ENCODE assay signal across 1 cellular context in the genomic region with DNA sequence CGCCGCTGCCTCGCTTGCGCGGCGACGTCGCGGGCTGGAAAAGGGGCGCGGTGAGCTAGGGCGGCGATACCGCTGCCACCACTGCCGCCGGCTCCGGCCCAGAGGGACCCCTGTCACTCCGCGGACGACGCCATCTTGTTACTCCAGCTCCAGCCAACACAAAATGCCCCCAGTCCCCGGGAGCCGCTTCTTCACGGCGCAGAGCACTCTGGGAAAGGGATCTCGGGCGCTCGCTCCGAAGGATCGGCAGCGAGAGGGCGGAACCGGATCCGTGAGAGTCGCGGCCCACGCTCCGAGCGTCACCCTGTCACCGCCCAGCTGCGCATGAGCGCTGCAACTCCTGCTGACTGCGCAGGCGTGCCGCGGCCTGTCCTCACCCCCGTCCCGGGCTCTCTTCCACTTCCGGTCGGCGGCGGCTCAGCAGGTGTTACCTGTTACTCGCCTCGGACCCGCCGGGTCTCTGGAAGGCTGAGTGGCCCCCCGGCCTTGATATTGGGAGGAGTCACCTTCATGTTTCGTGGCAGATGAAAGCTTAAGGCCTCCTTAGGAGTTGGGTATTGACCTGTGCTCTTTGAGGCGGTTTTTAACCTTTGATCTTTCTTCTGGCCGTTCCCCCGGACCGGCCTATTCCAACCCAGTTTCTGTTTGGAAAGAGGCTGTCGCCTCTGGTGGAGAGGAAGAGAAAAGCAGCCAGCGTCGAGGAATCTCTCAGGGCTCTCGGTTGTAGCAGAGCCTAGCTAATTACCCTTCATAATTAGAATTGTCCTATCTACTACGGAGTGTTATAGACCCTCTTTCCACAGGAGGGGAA.
TF ChIP-seq lines count a peak whose summit lies in the region.

CSNK1A1 (minus strand) TSS at position 213 of the 811 bp plus-strand sequence. CDS start 475 bp downstream, outside the sequence.

TF ChIP-seq in H1, 55 proteins besides CTCF, POLR2A, EP300 and RAD21:
- TF ChIP-seq BCL11A (IDR thresholded peaks at IDR 0.05; ENCODE audit: low read depth in 2 of 2, low read length in 2 of 2) = no peak
- peak; percentile 94 for TF ChIP-seq TAF1 (IDR thresholded peaks at IDR 0.05; ENCODE audit: low read depth, low read length)
- no peak for TF ChIP-seq RXRA (IDR thresholded peaks at IDR 0.05; ENCODE audit: insufficient read depth, low read depth, low read length)
- TF ChIP-seq, protein P1, sequence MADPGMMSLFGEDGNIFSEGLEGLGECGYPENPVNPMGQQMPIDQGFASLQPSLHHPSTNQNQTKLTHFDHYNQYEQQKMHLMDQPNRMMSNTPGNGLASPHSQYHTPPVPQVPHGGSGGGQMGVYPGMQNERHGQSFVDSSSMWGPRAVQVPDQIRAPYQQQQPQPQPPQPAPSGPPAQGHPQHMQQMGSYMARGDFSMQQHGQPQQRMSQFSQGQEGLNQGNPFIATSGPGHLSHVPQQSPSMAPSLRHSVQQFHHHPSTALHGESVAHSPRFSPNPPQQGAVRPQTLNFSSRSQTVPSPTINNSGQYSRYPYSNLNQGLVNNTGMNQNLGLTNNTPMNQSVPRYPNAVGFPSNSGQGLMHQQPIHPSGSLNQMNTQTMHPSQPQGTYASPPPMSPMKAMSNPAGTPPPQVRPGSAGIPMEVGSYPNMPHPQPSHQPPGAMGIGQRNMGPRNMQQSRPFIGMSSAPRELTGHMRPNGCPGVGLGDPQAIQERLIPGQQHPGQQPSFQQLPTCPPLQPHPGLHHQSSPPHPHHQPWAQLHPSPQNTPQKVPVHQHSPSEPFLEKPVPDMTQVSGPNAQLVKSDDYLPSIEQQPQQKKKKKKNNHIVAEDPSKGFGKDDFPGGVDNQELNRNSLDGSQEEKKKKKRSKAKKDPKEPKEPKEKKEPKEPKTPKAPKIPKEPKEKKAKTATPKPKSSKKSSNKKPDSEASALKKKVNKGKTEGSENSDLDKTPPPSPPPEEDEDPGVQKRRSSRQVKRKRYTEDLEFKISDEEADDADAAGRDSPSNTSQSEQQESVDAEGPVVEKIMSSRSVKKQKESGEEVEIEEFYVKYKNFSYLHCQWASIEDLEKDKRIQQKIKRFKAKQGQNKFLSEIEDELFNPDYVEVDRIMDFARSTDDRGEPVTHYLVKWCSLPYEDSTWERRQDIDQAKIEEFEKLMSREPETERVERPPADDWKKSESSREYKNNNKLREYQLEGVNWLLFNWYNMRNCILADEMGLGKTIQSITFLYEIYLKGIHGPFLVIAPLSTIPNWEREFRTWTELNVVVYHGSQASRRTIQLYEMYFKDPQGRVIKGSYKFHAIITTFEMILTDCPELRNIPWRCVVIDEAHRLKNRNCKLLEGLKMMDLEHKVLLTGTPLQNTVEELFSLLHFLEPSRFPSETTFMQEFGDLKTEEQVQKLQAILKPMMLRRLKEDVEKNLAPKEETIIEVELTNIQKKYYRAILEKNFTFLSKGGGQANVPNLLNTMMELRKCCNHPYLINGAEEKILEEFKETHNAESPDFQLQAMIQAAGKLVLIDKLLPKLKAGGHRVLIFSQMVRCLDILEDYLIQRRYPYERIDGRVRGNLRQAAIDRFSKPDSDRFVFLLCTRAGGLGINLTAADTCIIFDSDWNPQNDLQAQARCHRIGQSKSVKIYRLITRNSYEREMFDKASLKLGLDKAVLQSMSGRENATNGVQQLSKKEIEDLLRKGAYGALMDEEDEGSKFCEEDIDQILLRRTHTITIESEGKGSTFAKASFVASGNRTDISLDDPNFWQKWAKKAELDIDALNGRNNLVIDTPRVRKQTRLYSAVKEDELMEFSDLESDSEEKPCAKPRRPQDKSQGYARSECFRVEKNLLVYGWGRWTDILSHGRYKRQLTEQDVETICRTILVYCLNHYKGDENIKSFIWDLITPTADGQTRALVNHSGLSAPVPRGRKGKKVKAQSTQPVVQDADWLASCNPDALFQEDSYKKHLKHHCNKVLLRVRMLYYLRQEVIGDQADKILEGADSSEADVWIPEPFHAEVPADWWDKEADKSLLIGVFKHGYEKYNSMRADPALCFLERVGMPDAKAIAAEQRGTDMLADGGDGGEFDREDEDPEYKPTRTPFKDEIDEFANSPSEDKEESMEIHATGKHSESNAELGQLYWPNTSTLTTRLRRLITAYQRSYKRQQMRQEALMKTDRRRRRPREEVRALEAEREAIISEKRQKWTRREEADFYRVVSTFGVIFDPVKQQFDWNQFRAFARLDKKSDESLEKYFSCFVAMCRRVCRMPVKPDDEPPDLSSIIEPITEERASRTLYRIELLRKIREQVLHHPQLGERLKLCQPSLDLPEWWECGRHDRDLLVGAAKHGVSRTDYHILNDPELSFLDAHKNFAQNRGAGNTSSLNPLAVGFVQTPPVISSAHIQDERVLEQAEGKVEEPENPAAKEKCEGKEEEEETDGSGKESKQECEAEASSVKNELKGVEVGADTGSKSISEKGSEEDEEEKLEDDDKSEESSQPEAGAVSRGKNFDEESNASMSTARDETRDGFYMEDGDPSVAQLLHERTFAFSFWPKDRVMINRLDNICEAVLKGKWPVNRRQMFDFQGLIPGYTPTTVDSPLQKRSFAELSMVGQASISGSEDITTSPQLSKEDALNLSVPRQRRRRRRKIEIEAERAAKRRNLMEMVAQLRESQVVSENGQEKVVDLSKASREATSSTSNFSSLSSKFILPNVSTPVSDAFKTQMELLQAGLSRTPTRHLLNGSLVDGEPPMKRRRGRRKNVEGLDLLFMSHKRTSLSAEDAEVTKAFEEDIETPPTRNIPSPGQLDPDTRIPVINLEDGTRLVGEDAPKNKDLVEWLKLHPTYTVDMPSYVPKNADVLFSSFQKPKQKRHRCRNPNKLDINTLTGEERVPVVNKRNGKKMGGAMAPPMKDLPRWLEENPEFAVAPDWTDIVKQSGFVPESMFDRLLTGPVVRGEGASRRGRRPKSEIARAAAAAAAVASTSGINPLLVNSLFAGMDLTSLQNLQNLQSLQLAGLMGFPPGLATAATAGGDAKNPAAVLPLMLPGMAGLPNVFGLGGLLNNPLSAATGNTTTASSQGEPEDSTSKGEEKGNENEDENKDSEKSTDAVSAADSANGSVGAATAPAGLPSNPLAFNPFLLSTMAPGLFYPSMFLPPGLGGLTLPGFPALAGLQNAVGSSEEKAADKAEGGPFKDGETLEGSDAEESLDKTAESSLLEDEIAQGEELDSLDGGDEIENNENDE (IDR thresholded peaks at IDR 0.05; ENCODE audit: insufficient replicate concordance, low read length) = no peak
- no peak for TF ChIP-seq BRCA1 (IDR thresholded peaks at IDR 0.05; ENCODE audit: low read depth, low read length)
- TF ChIP-seq JUND (IDR thresholded peaks at IDR 0.05; ENCODE audit: low read length) = no peak
- peak; percentile 13 for TF ChIP-seq NANOG (IDR thresholded peaks at IDR 0.05; ENCODE audit: insufficient read depth, low read depth, low read length, poor library complexity, severe bottlenecking)
- TF ChIP-seq PHF8 (conservative IDR thresholded peaks at IDR 0.05; ENCODE audit: low read depth, low read length) = peak; percentile 74
- no peak for TF ChIP-seq CTBP2 (IDR thresholded peaks at IDR 0.05; ENCODE audit: borderline replicate concordance, insufficient read depth, insufficient read length, low read length)
- no peak for TF ChIP-seq SUZ12 (IDR thresholded peaks at IDR 0.05; ENCODE audit: low read length)
- TF ChIP-seq HDAC6 (IDR thresholded peaks at IDR 0.05; ENCODE audit: low read depth, low read length) = no peak
- TF ChIP-seq TBP (IDR thresholded peaks at IDR 0.05; ENCODE audit: low read depth, low read length) = peak; percentile 80
- TF ChIP-seq EGR1 (IDR thresholded peaks at IDR 0.05; ENCODE audit: borderline replicate concordance, low read depth, low read length) = peak; percentile 39; the same call in 1 of the 2 replicates
- TF ChIP-seq CBX5 (IDR thresholded peaks at IDR 0.05; ENCODE audit: low read depth, low read length) = no peak
- 0 out of 2 replicates have a peak, but pooled peaks have one; percentile 68 for TF ChIP-seq SP4 (IDR thresholded peaks at IDR 0.05; ENCODE audit: low read length)
- peak; percentile 97 for TF ChIP-seq YY1 (IDR thresholded peaks at IDR 0.05; ENCODE audit: low read depth, low read length)
- no peak for TF ChIP-seq EZH2 (IDR thresholded peaks at IDR 0.05; ENCODE audit: low read depth, low read length, severe bottlenecking)
- TF ChIP-seq SP2 (IDR thresholded peaks at IDR 0.05; ENCODE audit: low read length) = no peak
- peak; percentile 95 for TF ChIP-seq RBBP5 (IDR thresholded peaks at IDR 0.05; ENCODE audit: borderline replicate concordance, low read depth, low read length)
- TF ChIP-seq SIX5 (IDR thresholded peaks at IDR 0.05; ENCODE audit: low read depth, low read length) = no peak
- no peak for TF ChIP-seq GTF2F1 (IDR thresholded peaks at IDR 0.05; ENCODE audit: borderline replicate concordance, low read depth, low read length)
- TF ChIP-seq SRF (IDR thresholded peaks at IDR 0.05; ENCODE audit: low read depth, low read length) = no peak
- no peak for TF ChIP-seq SP1 (IDR thresholded peaks at IDR 0.05; ENCODE audit: low read depth, low read length)
- TF ChIP-seq RNF2 (IDR thresholded peaks at IDR 0.05; ENCODE audit: borderline replicate concordance, low read depth, low read length, missing control alignments, poor library complexity, severe bottlenecking) = no peak
- no peak for TF ChIP-seq CBX8 (IDR thresholded peaks at IDR 0.05; ENCODE audit: borderline replicate concordance, low read depth, low read length)
- TF ChIP-seq TAF7 (optimal IDR thresholded peaks at IDR 0.05; ENCODE audit: borderline replicate concordance, low read depth, low read length) = no peak
- peak; percentile 72 for TF ChIP-seq KDM4A (IDR thresholded peaks at IDR 0.05; ENCODE audit: low read depth, low read length, severe bottlenecking)
- no peak; the same call in 1 of the 2 replicates for TF ChIP-seq MAFK (IDR thresholded peaks at IDR 0.05; ENCODE audit: low read depth, low read length)
- TF ChIP-seq, protein P2, sequence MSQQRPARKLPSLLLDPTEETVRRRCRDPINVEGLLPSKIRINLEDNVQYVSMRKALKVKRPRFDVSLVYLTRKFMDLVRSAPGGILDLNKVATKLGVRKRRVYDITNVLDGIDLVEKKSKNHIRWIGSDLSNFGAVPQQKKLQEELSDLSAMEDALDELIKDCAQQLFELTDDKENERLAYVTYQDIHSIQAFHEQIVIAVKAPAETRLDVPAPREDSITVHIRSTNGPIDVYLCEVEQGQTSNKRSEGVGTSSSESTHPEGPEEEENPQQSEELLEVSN (IDR thresholded peaks at IDR 0.05) = no peak
- no peak for TF ChIP-seq POU5F1 (IDR thresholded peaks at IDR 0.05; ENCODE audit: low read depth, low read length)
- TF ChIP-seq JUN (IDR thresholded peaks at IDR 0.05; ENCODE audit: low read depth, low read length) = no peak
- peak; percentile 93 for TF ChIP-seq NRF1 (IDR thresholded peaks at IDR 0.05; ENCODE audit: low read depth, low read length)
- no peak for TF ChIP-seq TEAD4 (IDR thresholded peaks at IDR 0.05; ENCODE audit: low read depth, low read length)
- no peak for TF ChIP-seq KDM1A (IDR thresholded peaks at IDR 0.05; ENCODE audit: borderline replicate concordance, low read length)
- no peak for TF ChIP-seq BACH1 (IDR thresholded peaks at IDR 0.05; ENCODE audit: low read length)
- peak; percentile 75 for TF ChIP-seq CREB1 (IDR thresholded peaks at IDR 0.05)
- TF ChIP-seq HDAC2 (IDR thresholded peaks at IDR 0.05; ENCODE audit: borderline replicate concordance in 1 of 2, low read depth in 2 of 2, low read length in 2 of 2) = no peak
- no peak for TF ChIP-seq CHD1 (IDR thresholded peaks at IDR 0.05; ENCODE audit: low read depth, low read length)
- TF ChIP-seq SIRT6 (IDR thresholded peaks at IDR 0.05; ENCODE audit: low read length) = no peak
- TF ChIP-seq, protein P3, sequence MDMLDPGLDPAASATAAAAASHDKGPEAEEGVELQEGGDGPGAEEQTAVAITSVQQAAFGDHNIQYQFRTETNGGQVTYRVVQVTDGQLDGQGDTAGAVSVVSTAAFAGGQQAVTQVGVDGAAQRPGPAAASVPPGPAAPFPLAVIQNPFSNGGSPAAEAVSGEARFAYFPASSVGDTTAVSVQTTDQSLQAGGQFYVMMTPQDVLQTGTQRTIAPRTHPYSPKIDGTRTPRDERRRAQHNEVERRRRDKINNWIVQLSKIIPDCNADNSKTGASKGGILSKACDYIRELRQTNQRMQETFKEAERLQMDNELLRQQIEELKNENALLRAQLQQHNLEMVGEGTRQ (IDR thresholded peaks at IDR 0.05; ENCODE audit: low read length) = no peak; the same call in 1 of the 2 replicates
- no peak; the same call in 1 of the 2 replicates for TF ChIP-seq GABPA (IDR thresholded peaks at IDR 0.05; ENCODE audit: borderline replicate concordance, insufficient read depth, low read length)
- no peak for TF ChIP-seq TCF12 (IDR thresholded peaks at IDR 0.05; ENCODE audit: low read depth, low read length)
- TF ChIP-seq ASH2L (IDR thresholded peaks at IDR 0.05; ENCODE audit: low read length) = peak; percentile 58
- TF ChIP-seq POLR2AphosphoS5 (IDR thresholded peaks at IDR 0.05; ENCODE audit: low read depth, low read length) = peak; percentile 77
- no peak for TF ChIP-seq ATF3 (IDR thresholded peaks at IDR 0.05; ENCODE audit: insufficient read depth, low read depth, low read length)
- no peak for TF ChIP-seq RFX5 (IDR thresholded peaks at IDR 0.05; ENCODE audit: borderline replicate concordance, low read depth, low read length)
- no peak for TF ChIP-seq ZNF274 (IDR thresholded peaks at IDR 0.05; ENCODE audit: borderline replicate concordance, extremely low read depth, low read length)
- TF ChIP-seq FOSL1 (IDR thresholded peaks at IDR 0.05; ENCODE audit: insufficient read depth, low read depth, low read length) = no peak
- TF ChIP-seq KDM5A (IDR thresholded peaks at IDR 0.05; ENCODE audit: low read length) = 0 out of 2 replicates have a peak, but pooled peaks have one; percentile 38
- no peak for TF ChIP-seq CHD2 (IDR thresholded peaks at IDR 0.05; ENCODE audit: low read length)
- no peak for TF ChIP-seq SAP30 (IDR thresholded peaks at IDR 0.05; ENCODE audit: insufficient read depth, insufficient replicate concordance, low read length)
- peak; percentile 33 to 77; a peak in 1 of 4 replicates for TF ChIP-seq SIN3A (conservative IDR thresholded peaks at IDR 0.05 in 1 of 2, IDR thresholded peaks at IDR 0.05 in 1 of 2; ENCODE audit: low read depth in 1 of 2, low read length in 2 of 2)
- TF ChIP-seq MAX (IDR thresholded peaks at IDR 0.05) = peak; percentile 62; the same call in 1 of the 2 replicates
- TF ChIP-seq, protein P4, sequence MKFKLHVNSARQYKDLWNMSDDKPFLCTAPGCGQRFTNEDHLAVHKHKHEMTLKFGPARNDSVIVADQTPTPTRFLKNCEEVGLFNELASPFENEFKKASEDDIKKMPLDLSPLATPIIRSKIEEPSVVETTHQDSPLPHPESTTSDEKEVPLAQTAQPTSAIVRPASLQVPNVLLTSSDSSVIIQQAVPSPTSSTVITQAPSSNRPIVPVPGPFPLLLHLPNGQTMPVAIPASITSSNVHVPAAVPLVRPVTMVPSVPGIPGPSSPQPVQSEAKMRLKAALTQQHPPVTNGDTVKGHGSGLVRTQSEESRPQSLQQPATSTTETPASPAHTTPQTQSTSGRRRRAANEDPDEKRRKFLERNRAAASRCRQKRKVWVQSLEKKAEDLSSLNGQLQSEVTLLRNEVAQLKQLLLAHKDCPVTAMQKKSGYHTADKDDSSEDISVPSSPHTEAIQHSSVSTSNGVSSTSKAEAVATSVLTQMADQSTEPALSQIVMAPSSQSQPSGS (IDR thresholded peaks at IDR 0.05; ENCODE audit: low read length) = no peak
- TF ChIP-seq CEBPB (IDR thresholded peaks at IDR 0.05; ENCODE audit: low read depth, low read length) = no peak
